Comparison of ENCODE assay signal across 7 cellular contexts in the genomic region with DNA sequence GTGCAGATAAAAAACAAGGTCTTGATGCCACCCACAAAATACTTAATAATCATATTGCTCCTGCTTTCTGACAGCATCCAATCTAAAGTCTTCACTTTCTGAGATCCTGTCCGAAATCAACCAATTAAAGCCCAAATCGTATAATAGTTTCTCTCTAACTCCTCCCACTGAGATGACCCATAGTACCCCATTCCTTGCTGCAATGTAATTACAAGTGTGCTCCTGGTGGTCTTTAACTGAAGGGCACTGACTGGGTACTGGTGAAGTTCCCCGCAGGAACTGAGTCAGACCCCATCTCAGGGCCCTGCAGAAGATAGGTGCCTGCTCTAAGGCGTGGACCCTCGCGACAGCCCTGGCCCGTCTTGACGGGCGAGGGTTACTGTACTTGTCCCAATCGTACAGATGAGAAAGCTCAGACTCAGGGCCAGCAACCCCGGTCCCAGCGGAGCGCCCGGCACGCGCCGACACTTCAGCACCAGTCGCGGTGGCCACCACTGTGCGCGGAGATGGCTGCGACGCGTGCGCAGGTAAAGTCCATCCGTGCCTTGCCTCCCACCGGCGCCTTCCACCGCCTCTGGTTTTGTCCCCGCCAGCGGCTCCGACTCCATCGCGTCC.
A peak's percentile ranks its signal among the peaks of the same experiment; 100 is the strongest.
DNase-seq lines count a peak whose midpoint lies in the region; ATAC-seq and TF ChIP-seq lines count a peak whose summit lies in the region.
"Not testable (repeated sequence)": the region's sequence is repeated elsewhere in the genome, so short reads cannot be mapped to it uniquely, and the experiment has no call there.

No MANE protein-coding gene starts in this region.

- H3K27ac Mint-ChIP-seq in CD8-positive, alpha-beta T cell; glutamatergic neuron (ENCODE audit: unreplicated experiment): not testable (repeated sequence)
- H3K27ac Mint-ChIP-seq in activated CD4-positive, alpha-beta T cell treated with anti-CD3 and anti-CD28 coated beads for 36 hours, result peak overlapping the region; percentile 86
- peak overlapping the region; percentile 88 for H3K27ac Mint-ChIP-seq in activated naive CD8-positive, alpha-beta T cell treated with anti-CD3 and anti-CD28 coated beads, Interleukin-2, amount 10 ng/mL, durations not matched to agents 7 days and 5 days
- peak overlapping the region in 1 of 2 donors; percentile 80 for H3K27ac Mint-ChIP-seq in natural killer cell treated with Interleukin-12 subunit alpha and Interleukin-12 subunit beta and Interleukin-15 and Interleukin-18, amount 100 ng/mL, for 72 hours

- CTCF ChIA-PET in CD8-positive, alpha-beta T cell (lab: Charles Lee); activated CD4-positive, alpha-beta T cell treated with anti-CD3 and anti-CD28 coated beads for 36 hours (lab: Charles Lee): not testable (repeated sequence)

- not testable (repeated sequence) for TF ChIP-seq CTCF in CD8-positive, alpha-beta T cell (IDR thresholded peaks at IDR 0.05); LNCaP clone FGC (IDR thresholded peaks at IDR 0.05; ENCODE audit: control insufficient read depth, extremely low read depth, insufficient read depth); coronary artery (IDR thresholded peaks at IDR 0.05); glutamatergic neuron (IDR thresholded peaks at IDR 0.05; ENCODE audit: partially characterized antibody, unreplicated experiment)

- ATAC-seq in CD8-positive, alpha-beta T cell; activated CD4-positive, alpha-beta T cell treated with anti-CD3 and anti-CD28 coated beads for 36 hours; natural killer cell treated with Interleukin-12 subunit alpha and Interleukin-12 subunit beta and Interleukin-15 and Interleukin-18, amount 100 ng/mL, for 72 hours: not testable (repeated sequence)
- peak; percentile 50 for ATAC-seq in activated naive CD8-positive, alpha-beta T cell treated with anti-CD3 and anti-CD28 coated beads, Interleukin-2, amount 10 ng/mL, durations not matched to agents 7 days and 5 days (ENCODE audit: low read depth)

- not testable (repeated sequence) for H3K9me3 ChIP-seq in CD8-positive, alpha-beta T cell (ENCODE audit: low read length)

- H3K27me3 Mint-ChIP-seq in CD8-positive, alpha-beta T cell (ENCODE audit: low read depth); activated CD4-positive, alpha-beta T cell treated with anti-CD3 and anti-CD28 coated beads for 36 hours; activated naive CD8-positive, alpha-beta T cell treated with anti-CD3 and anti-CD28 coated beads, Interleukin-2, amount 10 ng/mL, durations not matched to agents 7 days and 5 days; glutamatergic neuron (ENCODE audit: unreplicated experiment); natural killer cell treated with Interleukin-12 subunit alpha and Interleukin-12 subunit beta and Interleukin-15 and Interleukin-18, amount 100 ng/mL, for 72 hours: not testable (repeated sequence)

- not testable (repeated sequence) for H3K4me1 ChIP-seq in CD8-positive, alpha-beta T cell (ENCODE audit: insufficient read depth, low read length)

- intact Hi-C loops in CD8-positive, alpha-beta T cell (cut with DNase I, micrococcal nuclease); activated CD4-positive, alpha-beta T cell treated with anti-CD3 and anti-CD28 coated beads for 36 hours (cut with DNase I, micrococcal nuclease): not testable (repeated sequence)

- POLR2A ChIA-PET in CD8-positive, alpha-beta T cell (lab: Charles Lee); activated CD4-positive, alpha-beta T cell treated with anti-CD3 and anti-CD28 coated beads for 36 hours (lab: Charles Lee); activated naive CD8-positive, alpha-beta T cell treated with anti-CD3 and anti-CD28 coated beads, Interleukin-2, amount 10 ng/mL, durations not matched to agents 7 days and 5 days (lab: Charles Lee): not testable (repeated sequence)

- not testable (repeated sequence) for H3K9me3 Mint-ChIP-seq in CD8-positive, alpha-beta T cell; activated CD4-positive, alpha-beta T cell treated with anti-CD3 and anti-CD28 coated beads for 36 hours (ENCODE audit: low read depth); activated naive CD8-positive, alpha-beta T cell treated with anti-CD3 and anti-CD28 coated beads, Interleukin-2, amount 10 ng/mL, durations not matched to agents 7 days and 5 days; glutamatergic neuron (ENCODE audit: unreplicated experiment); natural killer cell treated with Interleukin-12 subunit alpha and Interleukin-12 subunit beta and Interleukin-15 and Interleukin-18, amount 100 ng/mL, for 72 hours

- not testable (repeated sequence) for H3K27me3 ChIP-seq in CD8-positive, alpha-beta T cell (ENCODE audit: insufficient read depth, low read length)

- H3K4me3 Mint-ChIP-seq in CD8-positive, alpha-beta T cell, result peak overlapping the region; percentile 89
- H3K4me3 Mint-ChIP-seq in activated CD4-positive, alpha-beta T cell treated with anti-CD3 and anti-CD28 coated beads for 36 hours, result peak overlapping the region; percentile 76
- H3K4me3 Mint-ChIP-seq in activated naive CD8-positive, alpha-beta T cell treated with anti-CD3 and anti-CD28 coated beads, Interleukin-2, amount 10 ng/mL, durations not matched to agents 7 days and 5 days, result peak overlapping the region; percentile 84
- H3K4me3 Mint-ChIP-seq in glutamatergic neuron (ENCODE audit: unreplicated experiment), result peak overlapping the region; percentile 91
- peak overlapping the region; percentile 78 for H3K4me3 Mint-ChIP-seq in natural killer cell treated with Interleukin-12 subunit alpha and Interleukin-12 subunit beta and Interleukin-15 and Interleukin-18, amount 100 ng/mL, for 72 hours

- H3K27ac ChIP-seq in CD8-positive, alpha-beta T cell (ENCODE audit: low read depth, low read length), result not testable (repeated sequence)
- H3K27ac ChIP-seq in coronary artery, result peak overlapping the region in 1 of 2 donors; percentile 58

- DNase-seq in CD8-positive, alpha-beta T cell; LNCaP clone FGC (ENCODE audit: low read depth); coronary artery (ENCODE audit: low spot score); glutamatergic neuron; natural killer cell treated with Interleukin-12 subunit alpha and Interleukin-12 subunit beta and Interleukin-15 and Interleukin-18, amount 100 ng/mL, for 72 hours (ENCODE audit: low spot score): not testable (repeated sequence)
- DNase-seq in activated CD4-positive, alpha-beta T cell treated with anti-CD3 and anti-CD28 coated beads for 36 hours, result peak; percentile 3
- DNase-seq in activated naive CD8-positive, alpha-beta T cell treated with anti-CD3 and anti-CD28 coated beads, Interleukin-2, amount 10 ng/mL, durations not matched to agents 7 days and 5 days, result peak; percentile 20

- H3K4me1 Mint-ChIP-seq in CD8-positive, alpha-beta T cell (ENCODE audit: low read depth); activated CD4-positive, alpha-beta T cell treated with anti-CD3 and anti-CD28 coated beads for 36 hours; activated naive CD8-positive, alpha-beta T cell treated with anti-CD3 and anti-CD28 coated beads, Interleukin-2, amount 10 ng/mL, durations not matched to agents 7 days and 5 days; glutamatergic neuron (ENCODE audit: low read depth, unreplicated experiment); natural killer cell treated with Interleukin-12 subunit alpha and Interleukin-12 subunit beta and Interleukin-15 and Interleukin-18, amount 100 ng/mL, for 72 hours (ENCODE audit: low read depth in 2 of 2): not testable (repeated sequence)

- not testable (repeated sequence) for H3K36me3 ChIP-seq in CD8-positive, alpha-beta T cell (ENCODE audit: insufficient read depth, low read length)

- H3K36me3 Mint-ChIP-seq in CD8-positive, alpha-beta T cell; activated CD4-positive, alpha-beta T cell treated with anti-CD3 and anti-CD28 coated beads for 36 hours (ENCODE audit: low read depth); activated naive CD8-positive, alpha-beta T cell treated with anti-CD3 and anti-CD28 coated beads, Interleukin-2, amount 10 ng/mL, durations not matched to agents 7 days and 5 days; glutamatergic neuron (ENCODE audit: unreplicated experiment); natural killer cell treated with Interleukin-12 subunit alpha and Interleukin-12 subunit beta and Interleukin-15 and Interleukin-18, amount 100 ng/mL, for 72 hours: not testable (repeated sequence)

- not testable (repeated sequence) for H3K4me3 ChIP-seq in CD8-positive, alpha-beta T cell (ENCODE audit: low read depth, low read length)
- H3K4me3 ChIP-seq in LNCaP clone FGC (ENCODE audit: low read depth, low read length) (peak overlapping the region; percentile 34), coronary artery (peak overlapping the region; percentile 54)
